10 cellular contexts compared by ENCODE assay signal in the genomic region with DNA sequence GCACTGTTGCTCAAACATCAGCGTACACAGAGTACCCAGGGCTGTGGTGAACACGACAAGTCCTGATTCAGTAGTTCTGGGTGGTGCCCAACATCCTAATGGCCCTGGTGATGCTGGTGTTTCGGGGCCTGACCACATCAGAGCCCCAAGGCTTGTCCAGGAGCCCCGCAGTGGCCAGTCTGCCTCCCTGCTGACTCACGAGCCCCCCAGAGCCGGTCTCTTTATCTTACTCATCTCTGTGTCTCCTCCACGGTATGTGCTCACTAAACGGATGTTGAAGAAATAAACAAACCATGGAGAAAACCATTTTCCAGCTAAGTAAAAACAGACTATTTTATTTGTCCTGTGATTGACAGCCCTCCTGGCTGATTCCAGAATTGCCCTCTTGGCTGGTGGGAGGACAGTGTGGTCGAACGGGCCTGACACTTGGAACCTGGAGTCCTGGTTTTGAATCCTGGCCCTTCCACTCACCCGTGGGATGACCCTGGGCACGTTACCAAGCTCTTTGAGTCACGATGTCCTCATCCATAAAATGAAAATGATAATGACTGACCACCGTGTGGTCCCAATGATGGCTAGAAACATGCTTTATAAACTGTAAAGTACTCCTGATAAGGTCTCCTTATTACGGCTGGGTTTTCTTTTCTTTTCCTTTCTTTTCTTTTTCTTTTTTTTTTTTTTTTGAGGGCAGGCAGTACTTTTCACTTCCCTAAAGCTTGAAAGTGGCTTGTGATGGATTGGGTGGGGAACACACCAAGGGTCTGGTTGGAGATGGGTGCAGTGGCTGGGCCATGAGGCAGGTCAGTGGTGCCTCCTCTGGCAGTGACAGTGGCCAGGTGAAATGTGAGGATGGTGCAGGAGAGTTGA. TPM values are rescaled to one million over a fixed set of nuclear protein-coding genes. Genes with fewer than 3 reads are reported as not detected.
DNase-seq lines count a peak whose midpoint lies in the region; ATAC-seq and TF ChIP-seq lines count a peak whose summit lies in the region.
"Had no signal": no experiment of that assay in that cellular context is flagged by ENCODE, and none has a peak within 500 bp of the region (broad histone marks: within the 10 kb centered on the region; RNA-seq: fewer than 3 reads in every experiment).

No MANE protein-coding gene starts in this region.

- no peak for TF ChIP-seq CTCF in WI38 (IDR thresholded peaks at IDR 0.05; ENCODE audit: low read depth, low read length)
- no peak for TF ChIP-seq CTCF in gastroesophageal sphincter (IDR thresholded peaks at IDR 0.05)
- no peak for TF ChIP-seq CTCF in stomach (IDR thresholded peaks at IDR 0.05)

- TF ChIP-seq EP300 in gastroesophageal sphincter (IDR thresholded peaks at IDR 0.05) = no peak
- TF ChIP-seq EP300 in stomach (IDR thresholded peaks at IDR 0.05) = no peak

- H3K27me3 ChIP-seq in gastroesophageal sphincter (no peaks in the 10 kb centered on the region), stomach (no peaks in the 10 kb centered on the region)

- intact Hi-C loops in stomach (cut with DNase I; ENCODE audit: low total_unique reads) = no loop called here

- 40 to 52% methylated on average over 2 to 15 of the region's 15 CpGs for WGBS in gastroesophageal sphincter (ENCODE audit: low coverage in 1 of 2), 2 donors
- 62 to 76% (median 72%) methylated on average over 15 of the region's 15 CpGs for WGBS in stomach, 5 donors

- H3K4me1 ChIP-seq in gastroesophageal sphincter (peaks cover 0 to 30% (median 11%) of the 10 kb centered on the region in 3 donors), stomach (peaks cover 9 to 22% (median 17%) of the 10 kb centered on the region in 4 donors)

- DNase-seq in GM04504 (ENCODE audit: low read depth) (peak; percentile 97), stomach (no peak), C1 segment of cervical spinal cord (lab: John Stamatoyannopoulos, UW) (no peak)
- no peak for DNase-seq in activated effector memory CD4-positive, alpha-beta T cell treated with anti-CD3 and anti-CD28 coated beads, Interleukin-2, amount 50 U/mL, for 16 hours
- DNase-seq: activated CD4-positive, alpha-beta memory T cell treated with anti-CD3 and anti-CD28 coated beads, Interleukin-2, amount 10 ng/mL, durations not matched to agents 7 days and 5 days; trophoblast cell had no signal

- H3K27ac ChIP-seq in gastroesophageal sphincter = peak overlapping the region in 3 of 4 donors; percentile 25 to 53 (median 37)
- H3K27ac ChIP-seq in stomach = peak overlapping the region in 3 of 5 donors; percentile 7 to 61 (median 51)

- peak; percentile 78 for ATAC-seq in gastroesophageal sphincter
- ATAC-seq in GM21619 (IDR thresholded peaks at IDR 0.05; ENCODE audit: unreplicated experiment) = no peak
- ATAC-seq in HG02571 (IDR thresholded peaks at IDR 0.05; ENCODE audit: unreplicated experiment) = no peak

- H3K9me3 ChIP-seq in gastroesophageal sphincter (no peaks in the 10 kb centered on the region), stomach (no peaks in the 10 kb centered on the region)

- peak overlapping the region; percentile 34 for H3K4me3 ChIP-seq in WI38 (ENCODE audit: low read depth, low read length)
- no peak overlapping the region for H3K4me3 ChIP-seq in gastroesophageal sphincter
- H3K4me3 ChIP-seq in stomach = no peak overlapping the region

- TF ChIP-seq POLR2A in gastroesophageal sphincter (IDR thresholded peaks at IDR 0.05) (no peak), stomach (IDR thresholded peaks at IDR 0.05) (no peak)

- H3K36me3 ChIP-seq in gastroesophageal sphincter (peaks cover 0 to 16% of the 10 kb centered on the region in 2 donors), stomach (peaks cover 0 to 7% (median 0%) of the 10 kb centered on the region in 4 donors)

RNA-seq across cellular contexts. Expression of gene HIP1, which starts 5.7 kb away (rescaled TPM):
- total RNA-seq in gastroesophageal sphincter (10 to 100 TPM; 12.3 to 32.6 (median 22.6) TPM), stomach (10 to 100 TPM in 1 of 5 donors, 1 to 10 TPM in 4; 6.2 to 15.8 (median 8.4) TPM)
- 1 to 10 TPM; 2.8 to 6.4 (median 3.6) TPM for polyA plus RNA-seq in stomach

RNA-seq across cellular contexts. Expression of gene CCL26, which starts 39.0 kb away (rescaled TPM):
- total RNA-seq in gastroesophageal sphincter = under 1 TPM in 2 of 4 donors, not detected in 2; 0.58 to 0.67 TPM
- total RNA-seq in stomach = not detected
- 1 to 10 TPM in 1 of 3 donors, under 1 TPM in 1, not detected in 1; 0.65 to 1.6 TPM for polyA plus RNA-seq in stomach
- total RNA-seq: activated CD4-positive, alpha-beta memory T cell treated with anti-CD3 and anti-CD28 coated beads, Interleukin-2, amount 10 ng/mL, durations not matched to agents 7 days and 5 days had no signal
